19 cellular contexts compared by ENCODE assay signal in genomic region chr10:85547460-85548023, GRCh38.
A peak's percentile ranks its signal among the peaks of the same experiment; 100 is the strongest.
DNase-seq lines count a peak whose midpoint lies in the region; ATAC-seq, FAIRE-seq and TF ChIP-seq lines count a peak whose summit lies in the region.
"Had no signal": no experiment of that assay in that cellular context is flagged by ENCODE, and none has a peak within 500 bp of the region (broad histone marks: within the 10 kb centered on the region; RNA-seq: fewer than 3 reads in every experiment).

No MANE protein-coding gene starts in this region.

- intact Hi-C loops in pancreas (cut with DNase I), result no loop called here

- no peak overlapping the region for H3K14ac ChIP-seq in trophoblast cell (ENCODE audit: low read length)

- no peak overlapping the region for H3K18ac ChIP-seq in trophoblast cell (ENCODE audit: low read length)

- H3K9me3 ChIP-seq in trophoblast cell (ENCODE audit: insufficient read depth, low read depth, low read length), result no peaks in the 10 kb centered on the region
- H3K9me3 ChIP-seq in pancreas, result no peaks in the 10 kb centered on the region
- H3K9me3 ChIP-seq: neutrophil, upper lobe of right lung had no signal

- H2BK12ac ChIP-seq in trophoblast cell (ENCODE audit: low read length), result peak overlapping the region; percentile 94

- H4K91ac ChIP-seq in trophoblast cell (ENCODE audit: low read depth, low read length), result peak overlapping the region; percentile 37

- peak overlapping the region; percentile 29 for H2AK5ac ChIP-seq in trophoblast cell (ENCODE audit: low read length)

- H2AFZ ChIP-seq in trophoblast cell (ENCODE audit: insufficient read depth, low read length, poor library complexity), result no peak overlapping the region

- H2BK120ac ChIP-seq in trophoblast cell (ENCODE audit: insufficient read depth, low read length, poor library complexity), result peak overlapping the region; percentile 33

- H2BK5ac ChIP-seq in trophoblast cell (ENCODE audit: low read depth, low read length, poor library complexity), result peak overlapping the region; percentile 31

- no peak overlapping the region for H3K4me2 ChIP-seq in trophoblast cell (ENCODE audit: low read length)

- FAIRE-seq in pancreas (lab: Jason Lieb, UNC), result no peak
- FAIRE-seq: astrocyte, GM12878, small intestine had no signal

- H3K4me1 ChIP-seq in trophoblast cell (ENCODE audit: control insufficient read depth in 1 of 2, insufficient read depth in 2 of 2, low read length in 2 of 2) (peaks cover 4 to 6% of the 10 kb centered on the region in 2 experiments), pancreas (no peaks in the 10 kb centered on the region)
- H3K4me1 ChIP-seq: upper lobe of right lung had no signal

- no CpG with 5 or more reads among the region's 1 CpG for WGBS in trophoblast cell (ENCODE audit: extremely low coverage, insufficient coverage, insufficient read length)
- WGBS in pancreas, 2 donors, result 82 to 87% methylated on average over 1 of the region's 1 CpG

- H3K9ac ChIP-seq in trophoblast cell (ENCODE audit: low read length), result no peak overlapping the region

- no peak overlapping the region for H4K12ac ChIP-seq in trophoblast cell (ENCODE audit: low read depth, low read length)

- peaks cover 6% of the 10 kb centered on the region for H3K79me1 ChIP-seq in trophoblast cell (ENCODE audit: low read length)

- no peak overlapping the region for H3K27ac ChIP-seq in trophoblast cell (ENCODE audit: low read depth, low read length)
- no peak overlapping the region for H3K27ac ChIP-seq in coronary artery
- H3K27ac ChIP-seq in pancreas, result no peak overlapping the region
- H3K27ac ChIP-seq: HL-60, neutrophil, upper lobe of right lung, WERI-Rb-1 had no signal

- peak; percentile 8 for ATAC-seq in HG02885 (IDR thresholded peaks at IDR 0.05; ENCODE audit: poor library complexity, unreplicated experiment)
- ATAC-seq in pancreas, result no peak

- no peaks in the 10 kb centered on the region for H3K27me3 ChIP-seq in trophoblast cell (ENCODE audit: insufficient read depth, low read length)
- peaks cover 0 to 9% (median 0%) of the 10 kb centered on the region in 4 donors for H3K27me3 ChIP-seq in pancreas
- H3K27me3 ChIP-seq: neutrophil, upper lobe of right lung had no signal

- no peak overlapping the region for H3K4ac ChIP-seq in trophoblast cell (ENCODE audit: low read depth, low read length)

- H3K23ac ChIP-seq in trophoblast cell (ENCODE audit: low read length), result no peak overlapping the region

- H3K4me3 ChIP-seq in trophoblast cell (ENCODE audit: low read depth, low read length) (no peak overlapping the region), coronary artery (no peak overlapping the region), pancreas (no peak overlapping the region)
- H3K4me3 ChIP-seq: GM12878, lung, upper lobe of right lung had no signal

- TF ChIP-seq CTCF in coronary artery (IDR thresholded peaks at IDR 0.05) (no peak), pancreas (IDR thresholded peaks at IDR 0.05) (no peak)

- DNase-seq in NCI-H345 (lab: John Stamatoyannopoulos, UW), result peak; percentile 11
- DNase-seq in NCI-H345 treated with DMSO at 0.1 percent for 48 hours (lab: John Stamatoyannopoulos, UW; ENCODE audit: unreplicated experiment), result no peak
- DNase-seq in astrocyte of the hippocampus (ENCODE audit: low read depth, low spot score), result peak; percentile 31
- DNase-seq in trophoblast cell, result no peak
- no peak for DNase-seq in coronary artery (ENCODE audit: low spot score)
- DNase-seq in NCI-H524 (lab: John Stamatoyannopoulos, UW), result no peak
- no peak for DNase-seq in pancreas
- DNase-seq: activated CD8-positive, alpha-beta memory T cell treated with anti-CD3 and anti-CD28 coated beads, Interleukin-2, amount 50 U/mL, for 4 hours; activated naive CD8-positive, alpha-beta T cell treated with anti-CD3 and anti-CD28 coated beads for 36 hours; NCI-H1092; upper lobe of right lung had no signal

- H3K79me2 ChIP-seq in trophoblast cell (ENCODE audit: control insufficient read depth, insufficient read depth, low read length, poor library complexity), result no peaks in the 10 kb centered on the region

- peak overlapping the region; percentile 28 for H4K8ac ChIP-seq in trophoblast cell (ENCODE audit: low read depth, low read length)

- H3K36me3 ChIP-seq in trophoblast cell (ENCODE audit: control insufficient read depth in 1 of 2, insufficient read depth in 2 of 2, low read length in 2 of 2) (no peaks in the 10 kb centered on the region), pancreas (no peaks in the 10 kb centered on the region)
- H3K36me3 ChIP-seq: neutrophil, upper lobe of right lung, WERI-Rb-1 had no signal

Comparison
In these comparisons a context has a peak if more than half of its experiments do, and no peak if none do; other contexts are left out.
1. DNase-seq: peak in NCI-H345 (single experiment) and astrocyte of the hippocampus (single experiment); none in NCI-H345 treated with DMSO at 0.1 percent for 48 hours (single experiment), trophoblast cell (0 of 2), coronary artery (single experiment), NCI-H524 (0 of 2) and pancreas (0 of 6).